Comparison of ENCODE assay signal across 23 cellular contexts in genomic region chr4:8236141-8236919, GRCh38. TPM values are rescaled to one million over a fixed set of nuclear protein-coding genes. Genes with fewer than 3 reads are reported as not detected.
DNase-seq lines count a peak whose midpoint lies in the region; ATAC-seq, FAIRE-seq and TF ChIP-seq lines count a peak whose summit lies in the region.
"Had no signal": no experiment of that assay in that cellular context is flagged by ENCODE, and none has a peak within 500 bp of the region (broad histone marks: within the 10 kb centered on the region; RNA-seq: fewer than 3 reads in every experiment).

No MANE protein-coding gene starts in this region.

- H2AK5ac ChIP-seq in mesenchymal stem cell (ENCODE audit: low read length, severe bottlenecking): no peak overlapping the region

- TF ChIP-seq POLR2A in right lobe of liver (IDR thresholded peaks at IDR 0.05): no peak
- no peak for TF ChIP-seq POLR2A in HepG2 (IDR thresholded peaks at IDR 0.05; ENCODE audit: insufficient read depth in 1 of 2, low read depth in 2 of 2, low read length in 2 of 2)

- no peak for TF ChIP-seq RAD21 in HepG2 (CRISPR knock-in tag; IDR thresholded peaks at IDR 0.05)

- H3K79me2 ChIP-seq in HepG2 (ENCODE audit: insufficient read depth, low read length): no peaks in the 10 kb centered on the region
- peaks cover under 1% of the 10 kb centered on the region for H3K79me2 ChIP-seq in OCI-LY1 (ENCODE audit: insufficient read depth, low read length)

- POLR2A ChIA-PET in HepG2 (lab: Yijun Ruan, JAX): no interaction called here

- intact Hi-C loops in right lobe of liver (cut with DNase I) (loop anchor here in 1 of 2 donors (5.0 kb wide), 1 partner anchor 171 kb away; no protein-coding TSS in a partner anchor), HepG2 (cut with micrococcal nuclease; ENCODE audit: unreplicated experiment) (no loop called here)

- no peaks in the 10 kb centered on the region for H3K9me2 ChIP-seq in OCI-LY1 (ENCODE audit: low read depth, low read length)

- no peak overlapping the region for H3K23ac ChIP-seq in mesenchymal stem cell (ENCODE audit: low read length in 2 of 2)

- H3K27ac ChIP-seq in right lobe of liver (no peak overlapping the region), HepG2 (ENCODE audit: extremely low read length, insufficient read depth, low read length) (no peak overlapping the region), OCI-LY1 (ENCODE audit: low read depth, low read length, poor library complexity, severe bottlenecking) (peak overlapping the region; percentile 77), mesenchymal stem cell (ENCODE audit: low read length, poor library complexity, severe bottlenecking) (no peak overlapping the region), thymus (ENCODE audit: low read depth) (peak overlapping the region; percentile 52)

- no peak overlapping the region for H3K14ac ChIP-seq in mesenchymal stem cell (ENCODE audit: low read length in 2 of 2)

- no peak for FAIRE-seq in HepG2 (lab: Jason Lieb, UNC)
- FAIRE-seq: GM12892, GM19239, RCC 7860 had no signal

- H3K4me1 ChIP-seq in right lobe of liver (peaks cover 0 to 5% (median 0%) of the 10 kb centered on the region in 4 donors), HepG2 (ENCODE audit: insufficient read depth, low read length) (peaks cover 31% of the 10 kb centered on the region), OCI-LY1 (ENCODE audit: insufficient read depth, low read length, severe bottlenecking) (peaks cover 59% of the 10 kb centered on the region), mesenchymal stem cell (ENCODE audit: control insufficient read depth, insufficient read depth, low read depth, low read length) (peaks cover 20% of the 10 kb centered on the region), thymus (ENCODE audit: control insufficient read depth, insufficient read depth, low read length) (peaks cover 54% of the 10 kb centered on the region)

- H4K20me1 ChIP-seq in HepG2 (ENCODE audit: insufficient read depth, low read length) (peaks cover 6% of the 10 kb centered on the region; the same call in 1 of the 2 replicates), OCI-LY1 (ENCODE audit: insufficient read depth, low read length) (no peaks in the 10 kb centered on the region)

- H3K36me3 ChIP-seq in right lobe of liver (peaks cover 9 to 48% (median 26%) of the 10 kb centered on the region in 4 donors), HepG2 (replicated peaks in 1 of 2; ENCODE audit: control insufficient read depth in 1 of 2, insufficient read depth in 2 of 2, low read length in 2 of 2) (peaks cover 22 to 53% of the 10 kb centered on the region in 2 experiments), OCI-LY1 (ENCODE audit: insufficient read depth, low read length) (peaks cover 91% of the 10 kb centered on the region), mesenchymal stem cell (ENCODE audit: control insufficient read depth in 1 of 2, insufficient read depth in 2 of 2, low read depth in 1 of 2, low read length in 2 of 2) (peaks cover 18 to 86% of the 10 kb centered on the region in 2 experiments), thymus (ENCODE audit: control insufficient read depth, insufficient read depth) (peaks cover 99% of the 10 kb centered on the region)

- no peak overlapping the region for H2BK5ac ChIP-seq in mesenchymal stem cell (ENCODE audit: low read depth, low read length, poor library complexity, severe bottlenecking)

- in situ Hi-C loops in HepG2 (cut with HindIII; ENCODE audit: extremely low pct_ligation_motif_present, low pct_unique_long_range_greater_than_20kb): no loop called here

- no peak overlapping the region for H3K4ac ChIP-seq in mesenchymal stem cell (ENCODE audit: low read depth in 1 of 2, low read length in 2 of 2)

- CTCF ChIA-PET in HepG2 (lab: Yijun Ruan, JAX; ENCODE audit: low intra/inter-chr PET ratio, low total read pairs): no interaction called here

- H3K4me2 ChIP-seq in HepG2 (ENCODE audit: low read depth, low read length): no peak overlapping the region
- H3K4me2 ChIP-seq in OCI-LY1 (ENCODE audit: low read length): no peak overlapping the region; the same call in 1 of the 2 replicates
- no peak overlapping the region for H3K4me2 ChIP-seq in mesenchymal stem cell (ENCODE audit: low read length, poor library complexity, severe bottlenecking)
- H3K4me2 ChIP-seq: GM23338 had no signal

- no peaks in the 10 kb centered on the region for H3K79me1 ChIP-seq in mesenchymal stem cell (replicated peaks; ENCODE audit: low read length, poor library complexity, severe bottlenecking)

- ATAC-seq in right lobe of liver (no peak), HepG2 (no peak), GM21367 (IDR thresholded peaks at IDR 0.05; ENCODE audit: unreplicated experiment) (no peak)
- ATAC-seq: GM23338 had no signal

- H3F3A ChIP-seq in OCI-LY1 (ENCODE audit: insufficient read depth, low read length): no peaks in the 10 kb centered on the region

- H3K9me3 ChIP-seq in right lobe of liver: no peaks in the 10 kb centered on the region
- no peaks in the 10 kb centered on the region for H3K9me3 ChIP-seq in HepG2 (ENCODE audit: low read length)
- no peaks in the 10 kb centered on the region for H3K9me3 ChIP-seq in OCI-LY1 (ENCODE audit: low read length)
- H3K9me3 ChIP-seq in mesenchymal stem cell (ENCODE audit: control insufficient read depth, low read length): no peaks in the 10 kb centered on the region
- peaks cover 8% of the 10 kb centered on the region for H3K9me3 ChIP-seq in thymus (ENCODE audit: control insufficient read depth)

- DNase-seq in right lobe of liver (peak in 2 of 3 donors; percentile 18 to 44), HepG2 (ENCODE audit: low spot score) (no peak), mesenchymal stem cell (no peak), medulla oblongata (ENCODE audit: extremely low spot score) (no peak), anterior cingulate cortex (lab: John Stamatoyannopoulos, UW) (no peak)
- DNase-seq: AML-193; CD4-positive, alpha-beta T cell; DND-41; GDM1; HFFc6; Kasumi-1; MV-4-11; NCI-H1436; NCI-H2081; NCI-H2227 treated with DMSO at 0.1 percent for 48 hours; SW 1271 had no signal

- H2BK12ac ChIP-seq in mesenchymal stem cell (ENCODE audit: low read length in 2 of 2): no peak overlapping the region

- H2AFZ ChIP-seq in HepG2 (ENCODE audit: low read length) (no peak overlapping the region), OCI-LY1 (ENCODE audit: low read length) (no peak overlapping the region), mesenchymal stem cell (ENCODE audit: low read depth, low read length) (no peak overlapping the region)
- H2AFZ ChIP-seq: GM23338 had no signal

- H3K9ac ChIP-seq in HepG2 (ENCODE audit: insufficient read depth, low read depth, low read length) (no peak overlapping the region), OCI-LY1 (ENCODE audit: low read length) (no peak overlapping the region), mesenchymal stem cell (ENCODE audit: low read length) (no peak overlapping the region)

- peak overlapping the region; percentile 6 for H4K91ac ChIP-seq in mesenchymal stem cell (ENCODE audit: low read length)

- no peak for TF ChIP-seq CTCF in right lobe of liver (IDR thresholded peaks at IDR 0.05)
- no peak for TF ChIP-seq CTCF in HepG2 (CRISPR knock-in tag; IDR thresholded peaks at IDR 0.05)
- TF ChIP-seq CTCF in OCI-LY1 (IDR thresholded peaks at IDR 0.05; ENCODE audit: low read length): peak; percentile 49

- no TSS peak for BruUV-seq in HepG2 (replicated peaks; lab: Mats Ljungman, UMichigan)

- no peak overlapping the region for H2BK120ac ChIP-seq in mesenchymal stem cell (ENCODE audit: low read depth, low read length)

- no peaks in the 10 kb centered on the region for H3K27me3 ChIP-seq in right lobe of liver
- no peaks in the 10 kb centered on the region for H3K27me3 ChIP-seq in HepG2 (ENCODE audit: control insufficient read depth in 1 of 2, insufficient read depth in 2 of 2, low read length in 2 of 2)
- H3K27me3 ChIP-seq in OCI-LY1 (ENCODE audit: insufficient read depth, low read length): no peaks in the 10 kb centered on the region
- H3K27me3 ChIP-seq in mesenchymal stem cell (ENCODE audit: control insufficient read depth in 1 of 2, insufficient read depth in 1 of 2, low read length in 2 of 2): no peaks in the 10 kb centered on the region
- H3K27me3 ChIP-seq in thymus (ENCODE audit: control insufficient read depth, insufficient read depth): no peaks in the 10 kb centered on the region

- WGBS in right lobe of liver (ENCODE audit: insufficient coverage, low coverage, low lambda C conversion rate, missing lambda C conversion rate): 59% methylated on average over 2 of the region's 23 CpGs
- 90% methylated on average over 6 of the region's 23 CpGs for WGBS in HepG2 (ENCODE audit: low lambda C conversion rate)
- WGBS in mesenchymal stem cell: 89% methylated on average over 23 of the region's 23 CpGs
- WGBS in thymus: 62% methylated on average over 23 of the region's 23 CpGs

- TF ChIP-seq EP300 in HepG2 (IDR thresholded peaks at IDR 0.05; ENCODE audit: low read depth in 2 of 2, low read length in 2 of 2): no peak
- TF ChIP-seq EP300 in HepG2 (CRISPR knock-in tag; IDR thresholded peaks at IDR 0.05; ENCODE audit: borderline replicate concordance): no peak

- H3K18ac ChIP-seq in mesenchymal stem cell (ENCODE audit: low read depth in 1 of 2, low read length in 2 of 2): no peak overlapping the region

- H2BK15ac ChIP-seq in mesenchymal stem cell (ENCODE audit: low read depth, poor library complexity, severe bottlenecking): no peak overlapping the region

- no peak overlapping the region for H3K4me3 ChIP-seq in right lobe of liver
- H3K4me3 ChIP-seq in HepG2 (replicated peaks in 1 of 3; ENCODE audit: insufficient read depth in 1 of 3, low read depth in 2 of 3, low read length in 3 of 3): no peak overlapping the region
- no peak overlapping the region for H3K4me3 ChIP-seq in OCI-LY1 (ENCODE audit: low read depth, low read length, poor library complexity, severe bottlenecking)
- no peak overlapping the region for H3K4me3 ChIP-seq in mesenchymal stem cell (ENCODE audit: insufficient read depth in 1 of 2, low read depth in 1 of 2, low read length in 2 of 2)
- peak overlapping the region; percentile 22 for H3K4me3 ChIP-seq in thymus (ENCODE audit: low read length)
- H3K4me3 ChIP-seq: GM23338 had no signal

- no peak overlapping the region for H4K8ac ChIP-seq in mesenchymal stem cell (ENCODE audit: low read length)

RNA-seq across cellular contexts. Expression of gene HTRA3, which starts 33.2 kb away (rescaled TPM):
- total RNA-seq in right lobe of liver (1 to 10 TPM in 3 of 6 experiments, under 1 TPM in 3; 0.32 to 1.6 (median 1.0) TPM), HepG2 (2016; rRNA removed; fragmentation: Illumina TruSeq; extraction: Trizol) (not detected in 2 replicates)
- not detected in 2 replicates for total RNA-seq in HepG2 (2016; cell fraction: cytosol; rRNA removed; fragmentation: Illumina TruSeq; extraction: Trizol; ENCODE audit: low read depth)
- 0.04 TPM in 1 of 2 replicates, not detected in the other for total RNA-seq in HepG2 (2016; cell fraction: insoluble cytoplasmic fraction; rRNA removed; fragmentation: Illumina TruSeq; extraction: Trizol)
- total RNA-seq in HepG2 (2016; cell fraction: membrane; rRNA removed; fragmentation: Illumina TruSeq; extraction: Trizol): not detected in 2 replicates
- not detected in 2 replicates for total RNA-seq in HepG2 (2016; cell fraction: nucleus; rRNA removed; fragmentation: Illumina TruSeq; extraction: Trizol)
- polyA plus RNA-seq in HepG2 (2011; rRNA removed) (0.16 and 0.17 TPM in 2 replicates), thymus (2.1 TPM)
- polyA plus RNA-seq in HepG2 (2011; cell fraction: cytosol; rRNA removed): 0.12 and 0.31 TPM in 2 replicates
- 0.12 and 0.19 TPM in 2 replicates for polyA plus RNA-seq in HepG2 (2011; cell fraction: nucleus; rRNA removed)
- not detected in 2 replicates for polyA plus RNA-seq in HepG2 (2012)
- polyA plus RNA-seq in HepG2 (2016; cell fraction: cytosol; fragmentation: Illumina TruSeq; extraction: Trizol; ENCODE audit: low read depth): 0.07 TPM in 1 of 2 replicates, not detected in the other
- not detected in 2 replicates for polyA plus RNA-seq in HepG2 (2016; cell fraction: insoluble cytoplasmic fraction; fragmentation: Illumina TruSeq; extraction: Trizol; ENCODE audit: low read depth)
- not detected in 2 replicates for polyA plus RNA-seq in HepG2 (2016; cell fraction: membrane; fragmentation: Illumina TruSeq; extraction: Trizol; ENCODE audit: low read depth)
- polyA plus RNA-seq in HepG2 (2016; cell fraction: nucleus; fragmentation: Illumina TruSeq; extraction: Trizol; ENCODE audit: insufficient read depth, low read depth): not detected in 2 replicates
- 0.18 and 0.47 TPM in 2 replicates for polyA minus RNA-seq in HepG2 (2011; rRNA and poly(A)+ RNA removed; ENCODE audit: low replicate concordance)
- polyA minus RNA-seq in HepG2 (2011; cell fraction: cytosol; rRNA and poly(A)+ RNA removed): not detected in 2 replicates
- polyA minus RNA-seq in HepG2 (2011; cell fraction: nucleus; rRNA and poly(A)+ RNA removed): not detected in 2 replicates
- 88.3 TPM for polyA plus RNA-seq in mesenchymal stem cell (2013, experiment 1 of 2)
- polyA plus RNA-seq in mesenchymal stem cell (2013, experiment 2 of 2): 87.5 TPM
- total RNA-seq: CD4-positive, alpha-beta T cell had no signal

RNA-seq across cellular contexts. Expression of gene SH3TC1, which starts 37.2 kb away (rescaled TPM):
- total RNA-seq in right lobe of liver (10 to 100 TPM; 13.2 to 48.0 (median 24.9) TPM), HepG2 (2016; rRNA removed; fragmentation: Illumina TruSeq; extraction: Trizol) (10.1 and 14.9 TPM in 2 replicates)
- total RNA-seq in HepG2 (2016; cell fraction: cytosol; rRNA removed; fragmentation: Illumina TruSeq; extraction: Trizol; ENCODE audit: low read depth): 1.8 and 3.0 TPM in 2 replicates
- 7.9 and 17.3 TPM in 2 replicates for total RNA-seq in HepG2 (2016; cell fraction: insoluble cytoplasmic fraction; rRNA removed; fragmentation: Illumina TruSeq; extraction: Trizol)
- 5.6 and 6.2 TPM in 2 replicates for total RNA-seq in HepG2 (2016; cell fraction: membrane; rRNA removed; fragmentation: Illumina TruSeq; extraction: Trizol)
- 22.7 and 23.6 TPM in 2 replicates for total RNA-seq in HepG2 (2016; cell fraction: nucleus; rRNA removed; fragmentation: Illumina TruSeq; extraction: Trizol)
- polyA plus RNA-seq in HepG2 (2011; rRNA removed) (21.8 and 27.0 TPM in 2 replicates), thymus (114 TPM)
- polyA plus RNA-seq in HepG2 (2011; cell fraction: cytosol; rRNA removed): 12.1 and 19.8 TPM in 2 replicates
- 113 and 146 TPM in 2 replicates for polyA plus RNA-seq in HepG2 (2011; cell fraction: nucleus; rRNA removed)
- 12.2 and 22.6 TPM in 2 replicates for polyA plus RNA-seq in HepG2 (2012)
- polyA plus RNA-seq in HepG2 (2016; cell fraction: cytosol; fragmentation: Illumina TruSeq; extraction: Trizol; ENCODE audit: low read depth): 1.3 and 1.5 TPM in 2 replicates
- 6.1 and 6.6 TPM in 2 replicates for polyA plus RNA-seq in HepG2 (2016; cell fraction: insoluble cytoplasmic fraction; fragmentation: Illumina TruSeq; extraction: Trizol; ENCODE audit: low read depth)
- polyA plus RNA-seq in HepG2 (2016; cell fraction: membrane; fragmentation: Illumina TruSeq; extraction: Trizol; ENCODE audit: low read depth): 2.1 and 2.8 TPM in 2 replicates
- polyA plus RNA-seq in HepG2 (2016; cell fraction: nucleus; fragmentation: Illumina TruSeq; extraction: Trizol; ENCODE audit: insufficient read depth, low read depth): 26.5 and 29.7 TPM in 2 replicates
- 12.4 and 67.5 TPM in 2 replicates for polyA minus RNA-seq in HepG2 (2011; rRNA and poly(A)+ RNA removed; ENCODE audit: low replicate concordance)
- polyA minus RNA-seq in HepG2 (2011; cell fraction: cytosol; rRNA and poly(A)+ RNA removed): 18.2 and 19.5 TPM in 2 replicates
- 76.5 and 77.0 TPM in 2 replicates for polyA minus RNA-seq in HepG2 (2011; cell fraction: nucleus; rRNA and poly(A)+ RNA removed)
- 8.0 TPM for polyA plus RNA-seq in mesenchymal stem cell (2013, experiment 1 of 2)
- polyA plus RNA-seq in mesenchymal stem cell (2013, experiment 2 of 2): 7.6 TPM
- polyA plus RNA-seq: GM23338 had no signal

Comparison
In these comparisons a context has a peak if more than half of its experiments do, and no peak if none do; other contexts are left out.
1. DNase-seq: peak in right lobe of liver (2 of 3); none in HepG2 (single experiment), mesenchymal stem cell (single experiment), medulla oblongata (single experiment) and anterior cingulate cortex (0 of 58).
2. H3K27ac ChIP-seq: peak in OCI-LY1 (single experiment) and thymus (single experiment); none in right lobe of liver (0 of 3), HepG2 (single experiment) and mesenchymal stem cell (single experiment).